ENCODE assay signal across 8 cellular contexts in the genomic region with DNA sequence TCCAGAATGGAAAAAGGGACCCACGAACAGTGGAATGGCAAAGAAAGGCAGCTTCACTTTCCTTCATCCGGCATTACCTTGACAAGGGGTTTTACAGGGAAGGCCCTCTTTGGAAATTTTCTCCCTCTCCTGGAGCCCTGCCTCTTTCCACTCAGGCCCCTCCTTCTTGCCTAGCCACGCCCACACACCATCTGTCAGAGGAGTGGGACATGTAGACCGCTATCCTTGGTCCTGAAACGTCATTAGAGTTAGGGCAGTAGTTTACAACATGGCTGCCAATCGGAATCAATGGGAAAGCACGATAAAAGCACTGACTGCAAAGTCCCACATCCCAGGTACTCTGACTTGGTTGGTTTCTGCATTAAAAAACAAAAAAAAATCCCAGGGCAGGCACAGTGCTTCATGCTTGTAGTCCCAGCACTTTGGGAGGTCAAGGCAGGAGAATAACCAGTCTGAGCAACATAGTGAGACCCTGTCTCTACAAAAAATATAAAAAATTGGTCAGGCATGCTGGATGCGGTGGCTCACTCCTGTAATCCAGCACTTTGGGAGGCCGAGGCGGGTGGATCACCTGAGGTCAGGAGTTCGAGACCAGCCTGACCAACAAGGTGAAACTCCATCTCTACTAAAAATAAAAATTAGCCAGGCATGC.
DNase-seq lines count a peak whose midpoint lies in the region; ATAC-seq and TF ChIP-seq lines count a peak whose summit lies in the region.

No MANE protein-coding gene starts in this region.

- no peaks in the 10 kb centered on the region for H3K9me3 Mint-ChIP-seq in natural killer cell treated with Interleukin-12 subunit alpha and Interleukin-12 subunit beta and Interleukin-15 and Interleukin-18, amount 100 ng/mL, for 72 hours

- no peak for ATAC-seq in natural killer cell treated with Interleukin-12 subunit alpha and Interleukin-12 subunit beta and Interleukin-15 and Interleukin-18, amount 100 ng/mL, for 72 hours

- no peaks in the 10 kb centered on the region for H3K36me3 Mint-ChIP-seq in natural killer cell treated with Interleukin-12 subunit alpha and Interleukin-12 subunit beta and Interleukin-15 and Interleukin-18, amount 100 ng/mL, for 72 hours

- DNase-seq in NCI-H82 (lab: John Stamatoyannopoulos, UW) (peak; percentile 74), NCI-H82 treated with DMSO at 0.1 percent for 48 hours (lab: John Stamatoyannopoulos, UW; ENCODE audit: unreplicated experiment) (no peak), epidermal melanocyte (ENCODE audit: insufficient read length, low spot score) (peak; percentile 29), pulmonary artery endothelial cell (ENCODE audit: low read depth, low spot score) (peak; percentile 33), putamen (ENCODE audit: low spot score) (no peak), NCI-H1092 (lab: John Stamatoyannopoulos, UW) (no peak)
- DNase-seq in natural killer cell treated with Interleukin-12 subunit alpha and Interleukin-12 subunit beta and Interleukin-15 and Interleukin-18, amount 100 ng/mL, for 72 hours (ENCODE audit: low spot score): no peak

- peaks cover 8 to 17% of the 10 kb centered on the region in 2 donors for H3K27me3 Mint-ChIP-seq in natural killer cell treated with Interleukin-12 subunit alpha and Interleukin-12 subunit beta and Interleukin-15 and Interleukin-18, amount 100 ng/mL, for 72 hours

- no peak overlapping the region for H3K27ac Mint-ChIP-seq in natural killer cell treated with Interleukin-12 subunit alpha and Interleukin-12 subunit beta and Interleukin-15 and Interleukin-18, amount 100 ng/mL, for 72 hours

- H3K4me1 Mint-ChIP-seq in natural killer cell treated with Interleukin-12 subunit alpha and Interleukin-12 subunit beta and Interleukin-15 and Interleukin-18, amount 100 ng/mL, for 72 hours (ENCODE audit: low read depth in 2 of 2): no peaks in the 10 kb centered on the region

- H3K4me3 Mint-ChIP-seq in natural killer cell treated with Interleukin-12 subunit alpha and Interleukin-12 subunit beta and Interleukin-15 and Interleukin-18, amount 100 ng/mL, for 72 hours: no peak overlapping the region

TF ChIP-seq in PFSK-1, 5 proteins besides CTCF, POLR2A, EP300 and RAD21:
- TF ChIP-seq POLR2AphosphoS5 (IDR thresholded peaks at IDR 0.05; ENCODE audit: low read depth, low read length) (no peak), FOXP2 (optimal IDR thresholded peaks at IDR 0.05; ENCODE audit: borderline replicate concordance, extremely low read depth, extremely low read length, insufficient read depth) (no peak), SIN3A (IDR thresholded peaks at IDR 0.05; ENCODE audit: borderline replicate concordance, insufficient read depth, low read length) (no peak; the same call in 1 of the 2 replicates), TAF1 (IDR thresholded peaks at IDR 0.05; ENCODE audit: borderline replicate concordance, insufficient read depth, low read length) (no peak)
- TF ChIP-seq, protein P1, sequence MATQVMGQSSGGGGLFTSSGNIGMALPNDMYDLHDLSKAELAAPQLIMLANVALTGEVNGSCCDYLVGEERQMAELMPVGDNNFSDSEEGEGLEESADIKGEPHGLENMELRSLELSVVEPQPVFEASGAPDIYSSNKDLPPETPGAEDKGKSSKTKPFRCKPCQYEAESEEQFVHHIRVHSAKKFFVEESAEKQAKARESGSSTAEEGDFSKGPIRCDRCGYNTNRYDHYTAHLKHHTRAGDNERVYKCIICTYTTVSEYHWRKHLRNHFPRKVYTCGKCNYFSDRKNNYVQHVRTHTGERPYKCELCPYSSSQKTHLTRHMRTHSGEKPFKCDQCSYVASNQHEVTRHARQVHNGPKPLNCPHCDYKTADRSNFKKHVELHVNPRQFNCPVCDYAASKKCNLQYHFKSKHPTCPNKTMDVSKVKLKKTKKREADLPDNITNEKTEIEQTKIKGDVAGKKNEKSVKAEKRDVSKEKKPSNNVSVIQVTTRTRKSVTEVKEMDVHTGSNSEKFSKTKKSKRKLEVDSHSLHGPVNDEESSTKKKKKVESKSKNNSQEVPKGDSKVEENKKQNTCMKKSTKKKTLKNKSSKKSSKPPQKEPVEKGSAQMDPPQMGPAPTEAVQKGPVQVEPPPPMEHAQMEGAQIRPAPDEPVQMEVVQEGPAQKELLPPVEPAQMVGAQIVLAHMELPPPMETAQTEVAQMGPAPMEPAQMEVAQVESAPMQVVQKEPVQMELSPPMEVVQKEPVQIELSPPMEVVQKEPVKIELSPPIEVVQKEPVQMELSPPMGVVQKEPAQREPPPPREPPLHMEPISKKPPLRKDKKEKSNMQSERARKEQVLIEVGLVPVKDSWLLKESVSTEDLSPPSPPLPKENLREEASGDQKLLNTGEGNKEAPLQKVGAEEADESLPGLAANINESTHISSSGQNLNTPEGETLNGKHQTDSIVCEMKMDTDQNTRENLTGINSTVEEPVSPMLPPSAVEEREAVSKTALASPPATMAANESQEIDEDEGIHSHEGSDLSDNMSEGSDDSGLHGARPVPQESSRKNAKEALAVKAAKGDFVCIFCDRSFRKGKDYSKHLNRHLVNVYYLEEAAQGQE (IDR thresholded peaks at IDR 0.05; ENCODE audit: insufficient read depth in 1 of 2, low read depth in 2 of 2, low read length in 2 of 2): peak; percentile 94 to 97

Comparison
In these comparisons a context has a peak if more than half of its experiments do, and no peak if none do; other contexts are left out.
1. DNase-seq: peak in NCI-H82 (single experiment), epidermal melanocyte (single experiment) and pulmonary artery endothelial cell (single experiment); none in NCI-H82 treated with DMSO at 0.1 percent for 48 hours (single experiment), putamen (single experiment), NCI-H1092 (single experiment) and natural killer cell treated with Interleukin-12 subunit alpha and Interleukin-12 subunit beta and Interleukin-15 and Interleukin-18, amount 100 ng/mL, for 72 hours (single experiment).